In the genomic region with DNA sequence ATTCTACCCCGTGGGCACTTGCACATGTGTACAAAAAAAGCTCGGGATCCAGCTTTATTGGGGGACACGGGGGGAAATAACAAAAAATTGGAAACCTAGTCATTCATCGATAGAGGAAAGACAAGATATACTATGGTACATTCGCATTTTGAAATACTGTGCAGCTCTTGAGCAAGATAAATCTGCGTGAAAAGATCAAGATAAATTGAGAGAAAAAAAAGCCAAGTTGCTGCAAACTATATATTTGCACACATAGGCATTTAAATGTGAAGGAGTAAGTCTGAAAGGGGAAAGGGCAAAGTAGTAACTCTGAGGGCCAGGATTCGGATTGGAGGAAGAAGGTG, we compare ENCODE assay signal across 8 cellular contexts. TPM values are rescaled to one million over a fixed set of nuclear protein-coding genes. Genes with fewer than 3 reads are reported as not detected.
DNase-seq lines count a peak whose midpoint lies in the region; ATAC-seq and TF ChIP-seq lines count a peak whose summit lies in the region.

No MANE protein-coding gene starts in this region.

- no peaks in the 10 kb centered on the region for H3K9me3 ChIP-seq in colonic mucosa
- no peaks in the 10 kb centered on the region for H3K9me3 ChIP-seq in naive thymus-derived CD4-positive, alpha-beta T cell (ENCODE audit: control insufficient read depth in 2 of 3, low read length in 3 of 3)

- H3K79me2 ChIP-seq in KMS-11 (ENCODE audit: insufficient read depth, low read depth), result peaks cover 20% of the 10 kb centered on the region

- peaks cover 8 to 24% (median 13%) of the 10 kb centered on the region in 5 donors for H3K36me3 Mint-ChIP-seq in naive thymus-derived CD4-positive, alpha-beta T cell

- H2AFZ ChIP-seq in KMS-11 (ENCODE audit: low read depth), result peak overlapping the region; percentile 94

- no peaks in the 10 kb centered on the region for H3K9me3 Mint-ChIP-seq in naive thymus-derived CD4-positive, alpha-beta T cell

- POLR2A ChIA-PET in AG04449 (lab: Yijun Ruan, JAX), result no interaction called here
- POLR2A ChIA-PET in naive thymus-derived CD4-positive, alpha-beta T cell (lab: Charles Lee), result interaction anchor here (0.7 to 1.6 kb wide), 8 partner anchors 12 to 833 kb away, joined by 3 to 12 read pairs (median 5); a partner anchor contains a TSS

- no peaks in the 10 kb centered on the region for H4K20me1 ChIP-seq in KMS-11 (ENCODE audit: insufficient read depth)

- H3K9ac ChIP-seq in KMS-11 (peak overlapping the region; percentile 68), colonic mucosa (ENCODE audit: low read depth in 2 of 2, low read length in 2 of 2) (peak overlapping the region; percentile 74)

- DNase-seq in AG04449 (ENCODE audit: low read depth, low spot score) (no peak), colonic mucosa (no peak), NCI-H2196 treated with DMSO at 0.1 percent for 48 hours (lab: John Stamatoyannopoulos, UW; ENCODE audit: unreplicated experiment) (no peak), HuH-7.5 (ENCODE audit: low spot score) (no peak), NCI-H128 (lab: John Stamatoyannopoulos, UW; ENCODE audit: unreplicated experiment) (no peak)
- DNase-seq in naive thymus-derived CD4-positive, alpha-beta T cell, result peak in 1 of 9 donors; percentile 1

- peak overlapping the region; percentile 82 for H3K4me2 ChIP-seq in KMS-11

- H3K4me3 Mint-ChIP-seq in naive thymus-derived CD4-positive, alpha-beta T cell, result peak overlapping the region; percentile 86 to 99 (median 95)

- H3K36me3 ChIP-seq in KMS-11 (ENCODE audit: insufficient read depth) (no peaks in the 10 kb centered on the region), colonic mucosa (no peaks in the 10 kb centered on the region)
- peaks cover 0 to 3% (median 0%) of the 10 kb centered on the region in 3 experiments for H3K36me3 ChIP-seq in naive thymus-derived CD4-positive, alpha-beta T cell (ENCODE audit: control insufficient read depth in 2 of 3, insufficient read depth in 3 of 3, low read length in 3 of 3)

- intact Hi-C loops in colonic mucosa (cut with DNase I), result loop anchor here (10.0 kb wide), 1 partner anchor 78 kb away; a partner anchor contains a TSS
- intact Hi-C loops in naive thymus-derived CD4-positive, alpha-beta T cell (cut with micrococcal nuclease), result loop anchor here (1.0 to 10.0 kb wide), 13 partner anchors 17 to 1992 kb away; a partner anchor contains a TSS

- H3K4me1 Mint-ChIP-seq in naive thymus-derived CD4-positive, alpha-beta T cell, result peaks cover 35 to 51% (median 47%) of the 10 kb centered on the region in 7 donors

- peak overlapping the region; percentile 97 to 99 (median 98) for H3K27ac Mint-ChIP-seq in naive thymus-derived CD4-positive, alpha-beta T cell

- H3K27me3 ChIP-seq in KMS-11 (ENCODE audit: insufficient read depth, low read depth) (no peaks in the 10 kb centered on the region), colonic mucosa (no peaks in the 10 kb centered on the region)
- no peaks in the 10 kb centered on the region for H3K27me3 ChIP-seq in naive thymus-derived CD4-positive, alpha-beta T cell (ENCODE audit: control insufficient read depth in 2 of 2, insufficient read depth in 2 of 2, low read length in 2 of 2)

- no peak for ATAC-seq in naive thymus-derived CD4-positive, alpha-beta T cell
- no peak for ATAC-seq in GM21786 (IDR thresholded peaks at IDR 0.05; ENCODE audit: unreplicated experiment)

- H3K4me1 ChIP-seq in KMS-11 (ENCODE audit: low read depth, poor library complexity, severe bottlenecking), result peaks cover 19% of the 10 kb centered on the region
- H3K4me1 ChIP-seq in colonic mucosa, result peaks cover 10% of the 10 kb centered on the region
- H3K4me1 ChIP-seq in naive thymus-derived CD4-positive, alpha-beta T cell (ENCODE audit: control insufficient read depth in 2 of 2, insufficient read depth in 2 of 2, low read length in 2 of 2), result peaks cover 21 to 24% of the 10 kb centered on the region in 2 donors

- H3K27ac ChIP-seq in KMS-11, result peak overlapping the region; percentile 65
- H3K27ac ChIP-seq in colonic mucosa, result peak overlapping the region; percentile 89
- peak overlapping the region; percentile 99 for H3K27ac ChIP-seq in naive thymus-derived CD4-positive, alpha-beta T cell (ENCODE audit: low read depth, low read length)

- CTCF ChIA-PET in AG04449 (lab: Yijun Ruan, JAX), result interaction anchor here (0.9 to 1.6 kb wide), 3 partner anchors 12 to 80 kb away, joined by 3 read pairs; no protein-coding TSS in a partner anchor
- CTCF ChIA-PET in naive thymus-derived CD4-positive, alpha-beta T cell (lab: Charles Lee), result interaction anchor here (1.1 kb wide), 1 partner anchor 77 kb away, joined by 3 read pairs; no protein-coding TSS in a partner anchor

- TF ChIP-seq CTCF in AG04449 (IDR thresholded peaks at IDR 0.05; ENCODE audit: insufficient read depth, low read length, missing control alignments) (no peak), KMS-11 (conservative IDR thresholded peaks at IDR 0.05; ENCODE audit: low read depth, low read length) (no peak), colonic mucosa (IDR thresholded peaks at IDR 0.05) (no peak)

- peaks cover 0 to 5% (median 0%) of the 10 kb centered on the region in 5 donors for H3K27me3 Mint-ChIP-seq in naive thymus-derived CD4-positive, alpha-beta T cell

- H3K4me3 ChIP-seq in AG04449 (ENCODE audit: low read depth, low read length), result peak overlapping the region; percentile 96
- no peak overlapping the region for H3K4me3 ChIP-seq in KMS-11 (IDR thresholded peaks at IDR 0.05; ENCODE audit: insufficient read depth, low read depth, low read length)
- H3K4me3 ChIP-seq in colonic mucosa, result peak overlapping the region; percentile 75
- H3K4me3 ChIP-seq in naive thymus-derived CD4-positive, alpha-beta T cell (ENCODE audit: low read length), result peak overlapping the region; percentile 86

RNA-seq across cellular contexts. Expression of a gene that starts 0.6 kb away (rescaled TPM):
- 10 to 100 TPM; 21.4 to 26.2 TPM for total RNA-seq in colonic mucosa
- total RNA-seq in naive thymus-derived CD4-positive, alpha-beta T cell, result 10 to 100 TPM; 38.4 to 51.7 (median 48.0) TPM
- 10 to 100 TPM; 18.8 to 22.8 TPM for polyA plus RNA-seq in naive thymus-derived CD4-positive, alpha-beta T cell

RNA-seq across cellular contexts. Expression of a gene that starts 26.9 kb away (rescaled TPM):
- total RNA-seq in colonic mucosa, result 10 to 100 TPM; 33.0 to 34.2 TPM
- total RNA-seq in naive thymus-derived CD4-positive, alpha-beta T cell, result 10 to 100 TPM; 12.0 to 21.5 (median 17.7) TPM
- 1 to 10 TPM; 3.6 to 6.0 TPM for polyA plus RNA-seq in naive thymus-derived CD4-positive, alpha-beta T cell
